In the genomic region with DNA sequence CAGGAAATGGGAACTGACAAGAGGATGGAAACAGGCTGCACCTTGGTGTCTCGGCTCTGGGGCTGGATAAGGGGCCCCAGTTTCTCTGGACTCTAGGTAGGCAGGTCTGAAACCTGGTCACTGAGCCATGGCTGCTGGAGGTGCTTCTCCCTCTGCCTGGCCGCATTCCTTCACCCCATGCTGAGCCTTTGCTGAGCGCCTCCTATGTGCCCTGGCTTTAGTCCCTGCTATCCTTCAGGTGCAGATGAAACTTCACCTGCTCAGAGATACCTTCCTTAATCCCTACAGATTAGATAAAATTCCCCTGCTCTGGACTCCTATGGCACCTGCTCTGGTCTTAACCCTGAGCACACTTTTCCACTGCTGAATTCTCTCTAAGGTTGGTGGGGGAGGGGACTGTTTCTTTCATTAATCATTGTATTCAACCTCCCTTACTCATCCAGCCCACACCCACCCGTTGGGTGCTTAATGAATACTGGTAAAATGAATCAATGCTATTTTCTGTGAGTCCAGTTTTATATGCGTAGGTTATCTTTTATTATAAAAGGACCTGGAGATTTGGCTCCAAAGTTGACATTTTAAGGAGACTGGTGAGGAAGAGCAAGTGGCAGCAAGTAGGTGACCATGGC, we compare ENCODE assay signal across 25 cellular contexts. TPM values are rescaled to one million over a fixed set of nuclear protein-coding genes. Genes with fewer than 3 reads are reported as not detected.
DNase-seq lines count a peak whose midpoint lies in the region; ATAC-seq, FAIRE-seq and TF ChIP-seq lines count a peak whose summit lies in the region.
"Had no signal": no experiment of that assay in that cellular context is flagged by ENCODE, and none has a peak within 500 bp of the region (broad histone marks: within the 10 kb centered on the region; RNA-seq: fewer than 3 reads in every experiment).

No MANE protein-coding gene starts in this region.

- no peak for TF ChIP-seq CTCF in K562 (IDR thresholded peaks at IDR 0.05 in 2 of 3, conservative IDR thresholded peaks at IDR 0.05 in 1 of 3; ENCODE audit: insufficient read depth in 2 of 3, low read depth in 1 of 3, low read length in 3 of 3)
- TF ChIP-seq CTCF in psoas muscle (IDR thresholded peaks at IDR 0.05): no peak
- TF ChIP-seq CTCF in nephron progenitor cell (IDR thresholded peaks at IDR 0.05): no peak

- H3K27ac ChIP-seq in K562 (ENCODE audit: extremely low read depth, low read depth, low read length) (no peak overlapping the region), psoas muscle (peak overlapping the region; percentile 81)
- H3K27ac ChIP-seq: upper lobe of left lung had no signal

- H3K4me2 ChIP-seq in K562 (ENCODE audit: insufficient read depth, low read length): no peak overlapping the region
- H3K4me2 ChIP-seq: smooth muscle cell had no signal

- peak overlapping the region in 1 of 2 experiments; percentile 59; a peak in 2 of 4 replicates for H3K9ac ChIP-seq in K562 (ENCODE audit: insufficient read depth in 1 of 2, low read depth in 2 of 2, low read length in 2 of 2)

- no peak overlapping the region for H3K4me3 Mint-ChIP-seq in nephron progenitor cell
- H3K4me3 Mint-ChIP-seq: activated B cell treated with CpG ODN at 0.5 μM for 24 hours; activated CD8-positive, alpha-beta T cell treated with anti-CD3 and anti-CD28 coated beads for 36 hours; neural crest cell; T-helper 2 cell treated with Interferon-gamma antibody and Interleukin-4, amounts not matched to agents 5 μg/mL and 100 μg/mL, for 36 hours had no signal

- POLR2A ChIA-PET in K562 (lab: Yijun Ruan, JAX): interaction anchor here (2.0 to 2.2 kb wide), 2 partner anchors 9 to 34 kb away, joined by 5 to 13 read pairs; partner anchors contain the start of gene WRNIP1

- peak; percentile 20 for DNase-seq in Daoy (ENCODE audit: low read depth)
- peak; percentile 28 for DNase-seq in HPDE6-E6E7 (ENCODE audit: extremely low spot score)
- DNase-seq in K562 (ENCODE audit: extremely low read depth in 1 of 4, low spot score in 3 of 4): no peak
- DNase-seq in psoas muscle: no peak
- DNase-seq in nephron progenitor cell: no peak
- DNase-seq in stimulated activated CD4-positive, alpha-beta T cell treated with anti-CD3 and anti-CD28 coated beads, Interleukin-15, amount 100 ng/mL, for 24 hours: no peak
- no peak for DNase-seq in NCI-H2227 (lab: John Stamatoyannopoulos, UW; ENCODE audit: unreplicated experiment)
- DNase-seq: activated B cell treated with CpG ODN at 0.5 μM for 24 hours; activated CD8-positive, alpha-beta T cell treated with anti-CD3 and anti-CD28 coated beads for 36 hours; activated naive CD4-positive, alpha-beta T cell treated with Interleukin-2 at 50 U/mL for 16 hours; activated T-cell treated with anti-CD3 and anti-CD28 coated beads, Interleukin-2, amount 50 U/mL, for 1 hour; amniotic stem cell; KG1; left colon; midbrain; NCI-H226; stimulated activated CD4-positive, alpha-beta T cell treated with anti-CD3 and anti-CD28 coated beads, Interleukin-4, amount 100 ng/mL, for 24 hours; upper lobe of left lung had no signal

- H3K27ac Mint-ChIP-seq in nephron progenitor cell: no peak overlapping the region
- H3K27ac Mint-ChIP-seq: activated B cell treated with CpG ODN at 0.5 μM for 24 hours; activated CD8-positive, alpha-beta T cell treated with anti-CD3 and anti-CD28 coated beads for 36 hours; T-helper 2 cell treated with Interferon-gamma antibody and Interleukin-4, amounts not matched to agents 5 μg/mL and 100 μg/mL, for 36 hours had no signal

- H3K36me3 ChIP-seq in K562 (ENCODE audit: control insufficient read depth, insufficient read depth, low read length) (no peaks in the 10 kb centered on the region), psoas muscle (ENCODE audit: insufficient read depth in 1 of 2, low read depth in 1 of 2) (no peaks in the 10 kb centered on the region)
- H3K36me3 ChIP-seq: gastroesophageal sphincter, upper lobe of left lung had no signal

- 38% methylated on average over 5 of the region's 5 CpGs for WGBS in K562 (ENCODE audit: insufficient coverage, low coverage, missing lambda C conversion rate)
- 61 to 72% (median 61%) methylated on average over 5 of the region's 5 CpGs for WGBS in psoas muscle, 3 donors

- H4K20me1 ChIP-seq in K562 (replicated peaks; ENCODE audit: control insufficient read depth, insufficient read depth, low read length): no peaks in the 10 kb centered on the region

- H3K9me3 ChIP-seq in K562 (replicated peaks; ENCODE audit: control insufficient read depth, insufficient read depth, low read depth, low read length) (no peaks in the 10 kb centered on the region), psoas muscle (no peaks in the 10 kb centered on the region)
- H3K9me3 ChIP-seq: gastroesophageal sphincter, upper lobe of left lung had no signal

- no peak for TF ChIP-seq POLR2A in K562 (conservative IDR thresholded peaks at IDR 0.05)

- no peak for ATAC-seq in K562
- no peak for ATAC-seq in psoas muscle
- ATAC-seq in HG03457 (IDR thresholded peaks at IDR 0.05; ENCODE audit: unreplicated experiment): no peak
- ATAC-seq: activated CD8-positive, alpha-beta T cell treated with anti-CD3 and anti-CD28 coated beads for 36 hours; gastroesophageal sphincter; left colon; Panc1 had no signal

- H3K4me1 Mint-ChIP-seq in nephron progenitor cell: peaks cover 43% of the 10 kb centered on the region

- H3K4me1 ChIP-seq in K562 (replicated peaks in 1 of 2; ENCODE audit: control insufficient read depth in 2 of 2, insufficient read depth in 2 of 2, low read length in 2 of 2): peaks cover 9 to 41% of the 10 kb centered on the region in 2 experiments; a peak in 4 of 5 replicates
- H3K4me1 ChIP-seq in psoas muscle: peaks cover 31% of the 10 kb centered on the region

- no peaks in the 10 kb centered on the region for H3K27me3 ChIP-seq in K562 (ENCODE audit: control insufficient read depth in 2 of 2, insufficient read depth in 2 of 2, low read length in 2 of 2)
- no peaks in the 10 kb centered on the region for H3K27me3 ChIP-seq in psoas muscle (ENCODE audit: insufficient read depth in 3 of 3, low read length in 2 of 3)
- H3K27me3 ChIP-seq: gastroesophageal sphincter, upper lobe of left lung had no signal

- H3K27me3 Mint-ChIP-seq in nephron progenitor cell (ENCODE audit: low read depth, poor library complexity): peaks cover 9% of the 10 kb centered on the region
- H3K27me3 Mint-ChIP-seq: activated B cell treated with CpG ODN at 0.5 μM for 24 hours had no signal

- in situ Hi-C loops in K562 (cut with MboI): no loop called here

- CTCF ChIA-PET in K562 (lab: Yijun Ruan, JAX; ENCODE audit: low intra/inter-chr PET ratio): no interaction called here

- H3K4me3 ChIP-seq in K562 (no peak overlapping the region), psoas muscle (no peak overlapping the region)
- H3K4me3 ChIP-seq: gastroesophageal sphincter, smooth muscle cell, upper lobe of left lung had no signal

- H3K9me3 Mint-ChIP-seq in nephron progenitor cell: no peaks in the 10 kb centered on the region
- H3K9me3 Mint-ChIP-seq: activated CD8-positive, alpha-beta T cell treated with anti-CD3 and anti-CD28 coated beads for 36 hours; neural crest cell; T-helper 2 cell treated with Interferon-gamma antibody and Interleukin-4, amounts not matched to agents 5 μg/mL and 100 μg/mL, for 36 hours had no signal

- BruUV-seq in K562 (replicated peaks; lab: Mats Ljungman, UMichigan): no TSS peak

- no peaks in the 10 kb centered on the region for H3K36me3 Mint-ChIP-seq in nephron progenitor cell (ENCODE audit: low read depth)

- H3K79me2 ChIP-seq in K562 (ENCODE audit: control insufficient read depth, insufficient read depth, low read length): no peaks in the 10 kb centered on the region

- H3K9me1 ChIP-seq in K562 (ENCODE audit: control insufficient read depth, insufficient read depth, low read length): peaks cover 3% of the 10 kb centered on the region

- intact Hi-C loops in K562 (cut with micrococcal nuclease) (loop anchor here (10.0 kb wide), 1 partner anchor 993 kb away; no protein-coding TSS in a partner anchor), psoas muscle (cut with DNase I) (no loop called here)

- FAIRE-seq in K562 (lab: Jason Lieb, UNC): no peak
- FAIRE-seq: GM18507 had no signal

- TF ChIP-seq EP300 in K562 (IDR thresholded peaks at IDR 0.05; ENCODE audit: low read length): no peak

- no peak for TF ChIP-seq RAD21 in K562 (CRISPR knock-in tag; conservative IDR thresholded peaks at IDR 0.05 in 1 of 2, IDR thresholded peaks at IDR 0.05 in 1 of 2)

- H2AFZ ChIP-seq in K562 (ENCODE audit: low read depth, low read length): peak overlapping the region; percentile 9; the same call in 1 of the 2 replicates

RNA-seq across cellular contexts. Expression of gene MYLK4, which starts 19.3 kb away (rescaled TPM):
- 0.34 and 0.39 TPM in 2 replicates for total RNA-seq in Daoy (2014; rRNA removed; shearing (Covaris generic))
- total RNA-seq in K562 (2011; cell fraction: chromatin; rRNA removed; ENCODE audit: low replicate concordance): 0.07 and 0.16 TPM in 2 replicates
- under 0.01 TPM in 1 of 2 replicates, not detected in the other for total RNA-seq in K562 (2011; cell fraction: nucleolus; rRNA removed)
- 0.07 TPM in 1 of 2 replicates, not detected in the other for total RNA-seq in K562 (2011; cell fraction: nucleoplasm; rRNA removed)
- total RNA-seq in K562 (2014; rRNA removed): 0.04 and 0.09 TPM in 2 replicates
- total RNA-seq in K562 (2014; rRNA removed; fragmentation: Illumina TruSeq; extraction: Trizol): 0.04 and 0.06 TPM in 2 replicates
- total RNA-seq in K562 (2015; rRNA removed; fragmentation: Illumina TruSeq; extraction: Trizol): 0.07 and 0.15 TPM in 2 replicates
- 0.02 and 0.07 TPM in 2 replicates for total RNA-seq in K562 (2021)
- 0.03 and 0.09 TPM in 2 replicates for polyA plus RNA-seq in K562 (2011; rRNA removed)
- polyA plus RNA-seq in K562 (2011; cell fraction: cytosol; rRNA removed): 0.01 and 0.09 TPM in 2 replicates
- polyA plus RNA-seq in K562 (2011; cell fraction: nucleus; rRNA removed): 0.30 and 0.67 TPM in 2 replicates
- polyA plus RNA-seq in K562 (2012): 0.07 and 0.25 TPM in 2 replicates
- 0.03 and 0.06 TPM in 2 replicates for polyA plus RNA-seq in K562 (2014; fragmentation: Illumina TruSeq; extraction: Trizol)
- under 1 TPM; 0.01 to 0.03 TPM for polyA plus RNA-seq in K562 (2014; fragmentation: Nextera tagmentation; extraction: Ambion mirVana)
- 0.15 and 0.30 TPM in 2 replicates for polyA plus RNA-seq in K562 (2014; rRNA removed)
- 0.09 TPM in 1 of 2 replicates, not detected in the other for polyA minus RNA-seq in K562 (2011; rRNA and poly(A)+ RNA removed)
- polyA minus RNA-seq in K562 (2011; cell fraction: cytosol; rRNA and poly(A)+ RNA removed): not detected in 2 replicates
- under 0.01 and 0.22 TPM in 2 replicates for polyA minus RNA-seq in K562 (2011; cell fraction: nucleus; rRNA and poly(A)+ RNA removed)
- 10 to 100 TPM in 1 of 4 donors, 1 to 10 TPM in 3; 1.2 to 23.4 (median 2.2) TPM for total RNA-seq in psoas muscle
- 100 to 1,000 TPM in 1 of 3 donors, 10 to 100 TPM in 1, under 1 TPM in 1; 0.09 to 143 (median 30.0) TPM for polyA plus RNA-seq in psoas muscle

RNA-seq across cellular contexts. Expression of gene WRNIP1, which starts 33.8 kb away (rescaled TPM):
- total RNA-seq in Daoy (2014; rRNA removed; shearing (Covaris generic)): 92.2 and 92.7 TPM in 2 replicates
- total RNA-seq in K562 (2011; cell fraction: chromatin; rRNA removed; ENCODE audit: low replicate concordance): 22.1 and 23.9 TPM in 2 replicates
- total RNA-seq in K562 (2011; cell fraction: nucleolus; rRNA removed): 25.7 and 28.6 TPM in 2 replicates
- 23.4 and 25.1 TPM in 2 replicates for total RNA-seq in K562 (2011; cell fraction: nucleoplasm; rRNA removed)
- total RNA-seq in K562 (2014; rRNA removed): 57.6 and 66.2 TPM in 2 replicates
- 35.8 and 41.6 TPM in 2 replicates for total RNA-seq in K562 (2014; rRNA removed; fragmentation: Illumina TruSeq; extraction: Trizol)
- 57.9 and 59.8 TPM in 2 replicates for total RNA-seq in K562 (2015; rRNA removed; fragmentation: Illumina TruSeq; extraction: Trizol)
- 43.6 and 48.6 TPM in 2 replicates for total RNA-seq in K562 (2021)
- polyA plus RNA-seq in K562 (2011; rRNA removed): 38.9 and 44.1 TPM in 2 replicates
- 48.7 and 64.2 TPM in 2 replicates for polyA plus RNA-seq in K562 (2011; cell fraction: cytosol; rRNA removed)
- polyA plus RNA-seq in K562 (2011; cell fraction: nucleus; rRNA removed): 70.8 and 98.6 TPM in 2 replicates
- polyA plus RNA-seq in K562 (2012): 48.5 and 50.6 TPM in 2 replicates
- 52.1 and 63.6 TPM in 2 replicates for polyA plus RNA-seq in K562 (2014; fragmentation: Illumina TruSeq; extraction: Trizol)
- polyA plus RNA-seq in K562 (2014; fragmentation: Nextera tagmentation; extraction: Ambion mirVana): 10 to 100 TPM; 13.2 to 15.9 TPM
- polyA plus RNA-seq in K562 (2014; rRNA removed): 58.3 and 59.8 TPM in 2 replicates
- 32.3 and 38.6 TPM in 2 replicates for polyA minus RNA-seq in K562 (2011; rRNA and poly(A)+ RNA removed)
- 23.3 and 23.9 TPM in 2 replicates for polyA minus RNA-seq in K562 (2011; cell fraction: cytosol; rRNA and poly(A)+ RNA removed)
- 36.5 and 48.5 TPM in 2 replicates for polyA minus RNA-seq in K562 (2011; cell fraction: nucleus; rRNA and poly(A)+ RNA removed)
- total RNA-seq in psoas muscle: 10 to 100 TPM; 26.5 to 53.3 (median 41.3) TPM
- polyA plus RNA-seq in psoas muscle: 10 to 100 TPM; 38.0 to 73.9 (median 56.4) TPM

Comparison
In these comparisons a context has a peak if more than half of its experiments do, and no peak if none do; other contexts are left out.
1. DNase-seq: peak in Daoy (single experiment) and HPDE6-E6E7 (single experiment); none in K562 (0 of 4), psoas muscle (0 of 2), nephron progenitor cell (single experiment), stimulated activated CD4-positive, alpha-beta T cell treated with anti-CD3 and anti-CD28 coated beads, Interleukin-15, amount 100 ng/mL, for 24 hours (single experiment) and NCI-H2227 (single experiment).